ENCODE assay signal across 30 cellular contexts in the genomic region with DNA sequence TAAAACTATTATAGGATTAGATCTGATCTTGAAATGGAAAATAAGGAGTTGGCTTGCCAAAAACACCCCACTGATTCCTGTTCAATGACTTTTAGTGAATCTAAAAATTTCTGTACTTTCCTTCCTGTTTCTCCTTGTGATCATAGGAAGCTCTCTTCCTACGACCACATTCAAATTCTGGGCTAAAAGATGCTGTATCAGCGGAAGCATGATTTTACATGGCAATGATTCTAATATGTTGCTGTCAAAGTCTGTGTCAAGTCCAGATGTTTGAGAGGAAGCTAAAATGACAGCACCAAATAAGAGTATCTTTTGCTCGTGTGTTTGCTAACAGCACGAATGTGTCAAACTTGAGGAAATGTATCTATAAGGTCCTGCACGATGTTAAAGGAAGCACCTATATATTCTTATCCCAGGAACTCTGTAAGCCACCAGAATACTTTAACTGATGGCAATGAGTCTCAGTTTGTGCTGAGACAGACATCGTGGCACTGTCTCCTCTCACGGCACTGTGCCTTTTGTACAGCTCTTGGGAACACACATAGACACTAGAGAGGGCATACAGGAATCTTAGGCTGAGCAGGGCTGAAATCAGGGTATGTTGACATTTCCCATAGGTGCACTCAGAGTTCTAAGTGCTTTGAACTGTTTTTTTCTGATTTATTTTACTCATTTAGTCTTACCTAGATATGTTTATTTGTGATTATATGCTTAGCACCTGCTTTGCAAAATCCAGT.
"Had no signal": no experiment of that assay in that cellular context is flagged by ENCODE, and none has a peak within 500 bp of the region (broad histone marks: within the 10 kb centered on the region; RNA-seq: fewer than 3 reads in every experiment).

No MANE protein-coding gene starts in this region.

- H3K4me1 Mint-ChIP-seq: activated CD4-positive, alpha-beta T cell treated with anti-CD3 and anti-CD28 coated beads, Interleukin-2, amount 10 ng/mL, durations not matched to agents 7 days and 5 days; activated T-helper 17 cell treated with anti-CD3 and anti-CD28 coated beads, Interleukin-2, amount 50 U/mL, for 72 hours; T-helper 17 cell had no signal

- H3K36me3 Mint-ChIP-seq: activated CD4-positive, alpha-beta memory T cell treated with anti-CD3 and anti-CD28 coated beads for 36 hours; activated naive CD8-positive, alpha-beta T cell; brain had no signal

- H3K9me3 Mint-ChIP-seq: activated CD4-positive, alpha-beta memory T cell treated with anti-CD3 and anti-CD28 coated beads for 36 hours; activated CD4-positive, alpha-beta T cell treated with anti-CD3 and anti-CD28 coated beads, Interleukin-2, amount 10 ng/mL, durations not matched to agents 7 days and 5 days; activated naive CD4-positive, alpha-beta T cell treated with anti-CD3 and anti-CD28 coated beads for 36 hours; activated T-helper 17 cell treated with anti-CD3 and anti-CD28 coated beads, Interleukin-2, amount 50 U/mL, for 72 hours; brain had no signal

- H3K4me3 ChIP-seq: cardiac muscle cell, SJSA1 had no signal

- H3K9me3 ChIP-seq: SJSA1 had no signal

- ATAC-seq: activated T-helper 17 cell treated with anti-CD3 and anti-CD28 coated beads, Interleukin-2, amount 50 U/mL, for 72 hours; Panc1; T-helper 17 cell had no signal

- H3K27me3 ChIP-seq: cardiac muscle cell, SJSA1 had no signal

- FAIRE-seq: astrocyte, colon, TTC549 had no signal

- H3K4me3 Mint-ChIP-seq: activated CD4-positive, alpha-beta memory T cell treated with anti-CD3 and anti-CD28 coated beads for 36 hours; activated CD4-positive, alpha-beta T cell treated with anti-CD3 and anti-CD28 coated beads, Interleukin-2, amount 10 ng/mL, durations not matched to agents 7 days and 5 days; activated naive CD4-positive, alpha-beta T cell treated with anti-CD3 and anti-CD28 coated beads for 36 hours; activated naive CD8-positive, alpha-beta T cell; activated T-helper 17 cell treated with anti-CD3 and anti-CD28 coated beads, Interleukin-2, amount 50 U/mL, for 72 hours; brain; T-helper 17 cell had no signal

- DNase-seq: activated CD4-positive, alpha-beta memory T cell treated with anti-CD3 and anti-CD28 coated beads for 36 hours; activated CD4-positive, alpha-beta T cell treated with anti-CD3 and anti-CD28 coated beads, Interleukin-2, amount 10 ng/mL, durations not matched to agents 7 days and 5 days; activated CD4-positive, CD25-positive, alpha-beta regulatory T cell; activated CD8-positive, alpha-beta memory T cell treated with anti-CD3 and anti-CD28 coated beads for 24 hours; activated gamma-delta T cell; activated naive CD4-positive, alpha-beta T cell treated with anti-CD3 and anti-CD28 coated beads for 36 hours; activated T-cell treated with anti-CD3 and anti-CD28 coated beads, Interleukin-2, amount 50 U/mL, for 48 hours; amygdala; cerebellar nuclear complex; Karpas-422; NCI-H1105 treated with DMSO at 0.1 percent for 48 hours; NCI-H1436 treated with DMSO at 0.1 percent for 48 hours; NCI-H187; NCI-H2081; NCI-H446; NK-92 treated with Interleukin-12 subunit alpha and Interleukin-12 subunit beta, amount 100 ng/mL, for 24 hours; OCI-M1; RPMI8226; SHP77; T-helper 17 cell; T-helper 9 cell had no signal

- H3K36me3 ChIP-seq: cardiac muscle cell, SJSA1 had no signal

- H3K27me3 Mint-ChIP-seq: activated T-helper 17 cell treated with anti-CD3 and anti-CD28 coated beads, Interleukin-2, amount 50 U/mL, for 72 hours had no signal

- H3K27ac ChIP-seq: cardiac muscle cell, SJSA1 had no signal
